In genomic region chr11:100177651-100178050, GRCh38 we compare ENCODE assay signal across 1 cellular context.
TF ChIP-seq lines count a peak whose summit lies in the region.

No MANE protein-coding gene starts in this region.

TF ChIP-seq in HepG2, 621 proteins besides CTCF, POLR2A, EP300 and RAD21 (continued from another document):
- no peak for TF ChIP-seq RFXANK (CRISPR knock-in tag; IDR thresholded peaks at IDR 0.05)
